Comparison of ENCODE assay signal across 8 cellular contexts in the genomic region with DNA sequence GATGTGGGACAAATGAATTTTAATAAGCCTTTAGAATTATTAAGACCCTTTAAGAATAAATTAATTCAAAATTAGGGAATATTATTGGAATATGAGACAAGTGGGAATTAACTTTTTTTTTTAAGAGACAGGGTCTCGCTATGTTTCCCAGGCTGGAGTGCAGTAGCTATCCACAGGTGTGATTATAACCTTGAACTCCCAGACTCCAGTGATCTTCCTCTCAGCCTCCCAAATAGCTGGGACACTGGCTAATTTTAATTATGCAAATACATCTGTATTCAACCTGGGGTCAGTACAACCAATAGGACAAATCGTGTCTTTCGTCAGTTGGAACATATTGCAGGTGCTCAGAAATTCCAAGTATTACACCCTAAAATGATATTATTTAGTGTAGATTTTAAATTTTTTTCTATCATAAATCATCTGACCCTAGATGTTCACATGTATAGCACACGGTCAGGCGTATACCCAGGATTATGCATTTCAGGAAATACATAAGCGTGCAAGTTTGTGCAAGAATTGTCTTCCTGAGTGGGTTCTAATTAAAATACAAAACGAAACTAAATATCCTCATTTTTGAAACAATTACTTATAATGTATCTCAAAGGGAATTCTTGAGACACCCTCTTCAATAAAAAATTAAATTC. TPM values are rescaled to one million over a fixed set of nuclear protein-coding genes. Genes with fewer than 3 reads are reported as not detected.
DNase-seq lines count a peak whose midpoint lies in the region; ATAC-seq, FAIRE-seq and TF ChIP-seq lines count a peak whose summit lies in the region.

No MANE protein-coding gene starts in this region.

- H3K27ac ChIP-seq in dorsolateral prefrontal cortex (peak overlapping the region in 3 of 59 donors; percentile 96 to 97 (median 97)), neutrophil (peak overlapping the region; percentile 93)

- peak overlapping the region; percentile 65 to 98 (median 91) for H3K4me3 ChIP-seq in dorsolateral prefrontal cortex
- peak overlapping the region; percentile 95 to 96 for H3K4me3 ChIP-seq in neutrophil (ENCODE audit: low read depth in 1 of 2, low read length in 1 of 2)

- H3K27ac Mint-ChIP-seq in Calu3 (ENCODE audit: unreplicated experiment), result peak overlapping the region; percentile 61

- H3K27me3 ChIP-seq in dorsolateral prefrontal cortex, result no peaks in the 10 kb centered on the region
- H3K27me3 ChIP-seq in neutrophil, result no peaks in the 10 kb centered on the region

- DNase-seq in Calu3, result no peak
- DNase-seq in NAMALWA (ENCODE audit: low spot score), result peak; percentile 30
- no peak for DNase-seq in dorsolateral prefrontal cortex
- DNase-seq in RCC 7860 (ENCODE audit: low spot score), result no peak
- DNase-seq in mucosa of gallbladder (ENCODE audit: low spot score), result no peak
- no peak for DNase-seq in SK-N-DZ (ENCODE audit: low spot score)

- H3K4me3 Mint-ChIP-seq in Calu3 (ENCODE audit: low read depth, unreplicated experiment), result peak overlapping the region; percentile 93

- intact Hi-C loops in Calu3 (cut with micrococcal nuclease; ENCODE audit: unreplicated experiment), result loop anchor here (2.0 kb wide), 2 partner anchors 23 to 47 kb away; a partner anchor contains a TSS
- intact Hi-C loops in dorsolateral prefrontal cortex (cut with DNase I), result loop anchor here (5.0 to 10.0 kb wide), 4 partner anchors 46 to 567 kb away; a partner anchor contains a TSS

- H3K36me3 ChIP-seq in neutrophil, result no peaks in the 10 kb centered on the region

- CTCF ChIA-PET in Calu3 (lab: Charles Lee), result interaction anchor here (1.1 to 2.1 kb wide), 5 partner anchors 11 to 560 kb away, joined by 3 to 14 read pairs (median 7); a partner anchor contains a TSS

- H3K4me1 ChIP-seq in neutrophil (ENCODE audit: control insufficient read depth in 1 of 2, insufficient read depth in 1 of 2, low read depth in 1 of 2, low read length in 1 of 2), result peaks cover 30 to 40% of the 10 kb centered on the region in 2 experiments

- peaks cover 5% of the 10 kb centered on the region for H3K9me3 Mint-ChIP-seq in Calu3 (ENCODE audit: low read depth, unreplicated experiment)

- H3K27me3 Mint-ChIP-seq in Calu3 (ENCODE audit: unreplicated experiment), result no peaks in the 10 kb centered on the region

- peaks cover 28% of the 10 kb centered on the region for H3K4me1 Mint-ChIP-seq in Calu3 (ENCODE audit: low read depth, unreplicated experiment)

- TF ChIP-seq CTCF in Calu3 (IDR thresholded peaks at IDR 0.05; ENCODE audit: unreplicated experiment), result no peak
- no peak for TF ChIP-seq CTCF in dorsolateral prefrontal cortex (IDR thresholded peaks at IDR 0.05 in 54 of 56, conservative IDR thresholded peaks at IDR 0.05 in 2 of 56; ENCODE audit: low read depth in 1 of 56, partially characterized antibody in 56 of 56)
- TF ChIP-seq CTCF in neutrophil (IDR thresholded peaks at IDR 0.05), result no peak

- BruUV-seq in Calu3 (replicated peaks; lab: Mats Ljungman, UMichigan), result TSS peak; percentile 39

- H3K36me3 Mint-ChIP-seq in Calu3 (ENCODE audit: insufficient read depth, unreplicated experiment), result peaks cover 37% of the 10 kb centered on the region

- ATAC-seq in GM21717 (IDR thresholded peaks at IDR 0.05; ENCODE audit: unreplicated experiment), result no peak

- no peaks in the 10 kb centered on the region for H3K9me3 ChIP-seq in neutrophil

- no peak for FAIRE-seq in RCC 7860 (lab: Jason Lieb, UNC)

RNA-seq across cellular contexts. Expression of a gene that starts 1.2 kb away (rescaled TPM):
- total RNA-seq in Calu3 (2022) (77.7 and 127 TPM in 2 replicates), dorsolateral prefrontal cortex (10 to 100 TPM; 14.8 to 38.5 (median 23.8) TPM), mucosa of gallbladder (45.6 TPM)
- polyA plus RNA-seq in SK-N-DZ (2014; cell fraction: cytosol; rRNA removed), result 74.0 and 94.0 TPM in 2 replicates
- 58.3 and 72.0 TPM in 2 replicates for polyA plus RNA-seq in SK-N-DZ (2014; cell fraction: nucleus; rRNA removed)

RNA-seq across cellular contexts. Expression of a gene that starts 47.8 kb away (rescaled TPM):
- total RNA-seq in Calu3 (2022) (30.9 and 37.2 TPM in 2 replicates), dorsolateral prefrontal cortex (10 to 100 TPM in 91 of 120 experiments, 1 to 10 TPM in 29; 5.9 to 25.1 (median 11.4) TPM), mucosa of gallbladder (9.2 TPM)
- 27.9 and 31.2 TPM in 2 replicates for polyA plus RNA-seq in SK-N-DZ (2014; cell fraction: cytosol; rRNA removed)
- polyA plus RNA-seq in SK-N-DZ (2014; cell fraction: nucleus; rRNA removed), result 22.9 and 33.2 TPM in 2 replicates
